5 cellular contexts compared by ENCODE assay signal in the genomic region with DNA sequence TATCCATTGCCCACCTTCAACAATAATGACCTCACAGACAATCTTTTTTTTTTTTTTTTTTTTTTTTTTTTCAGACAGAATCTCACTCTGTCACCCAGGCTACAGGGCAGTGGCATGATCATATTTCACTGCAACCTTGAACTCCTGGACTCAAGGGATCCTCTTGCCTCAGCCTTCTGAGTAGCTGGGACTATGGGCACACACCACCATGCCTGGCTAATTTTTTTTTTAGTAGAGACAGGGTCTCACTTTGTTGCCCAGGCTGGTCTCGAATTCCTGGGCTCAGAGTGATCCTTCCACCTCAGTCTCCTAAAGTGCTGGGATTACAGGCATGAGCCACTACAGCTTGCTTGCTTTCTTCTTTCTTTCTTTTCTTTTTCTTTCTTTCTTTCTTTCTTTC.
DNase-seq lines count a peak whose midpoint lies in the region; ATAC-seq and TF ChIP-seq lines count a peak whose summit lies in the region.
"Not testable (repeated sequence)": the region's sequence is repeated elsewhere in the genome, so short reads cannot be mapped to it uniquely, and the experiment has no call there.

No MANE protein-coding gene starts in this region.

- H3K27me3 Mint-ChIP-seq in WTC11 (ENCODE audit: low read depth), result not testable (repeated sequence)

- DNase-seq in DMS 273 (lab: John Stamatoyannopoulos, UW; ENCODE audit: unreplicated experiment) (peak; percentile 5), NCI-H2171 treated with DMSO at 0.1 percent for 48 hours (lab: John Stamatoyannopoulos, UW) (peak; percentile 39), left kidney (ENCODE audit: low read depth, low spot score) (peak; percentile 64)
- not testable (repeated sequence) for DNase-seq in HEK293T (ENCODE audit: extremely low spot score); WTC11 (ENCODE audit: low spot score)

- not testable (repeated sequence) for TF ChIP-seq CTCF in WTC11 (IDR thresholded peaks at IDR 0.05)

- not testable (repeated sequence) for ATAC-seq in WTC11

- not testable (repeated sequence) for H3K36me3 Mint-ChIP-seq in WTC11

- peaks cover 10% of the 10 kb centered on the region for H3K9me3 Mint-ChIP-seq in WTC11

- H3K4me3 Mint-ChIP-seq in WTC11, result not testable (repeated sequence)

- POLR2A ChIA-PET in HEK293T (lab: Yijun Ruan, JAX), result not testable (repeated sequence)
- POLR2A ChIA-PET in WTC11 (lab: Charles Lee), result interaction anchor here (0.5 kb wide), 1 partner anchor 158 kb away, joined by 3 read pairs; no protein-coding TSS in a partner anchor

- CTCF ChIA-PET in HEK293T (lab: Yijun Ruan, JAX), result not testable (repeated sequence)
- CTCF ChIA-PET in WTC11 (lab: Charles Lee), result interaction anchor here (0.6 to 0.8 kb wide), 2 partner anchors 181 to 232 kb away, joined by 3 to 5 read pairs; no protein-coding TSS in a partner anchor

- H3K27ac Mint-ChIP-seq in WTC11, result not testable (repeated sequence)

- not testable (repeated sequence) for H3K4me1 Mint-ChIP-seq in WTC11

TF ChIP-seq in HEK293T, 16 proteins besides CTCF, POLR2A, EP300 and RAD21:
- peak; percentile 75 for TF ChIP-seq ZNF384 (IDR thresholded peaks at IDR 0.05)

TF ChIP-seq in WTC11, 78 proteins besides CTCF, POLR2A, EP300 and RAD21:
- TF ChIP-seq GABPB1 (CRISPR knock-in tag; IDR thresholded peaks at IDR 0.05), result 0 out of 2 replicates have a peak, but pooled peaks have one; percentile 20
